In the genomic region with DNA sequence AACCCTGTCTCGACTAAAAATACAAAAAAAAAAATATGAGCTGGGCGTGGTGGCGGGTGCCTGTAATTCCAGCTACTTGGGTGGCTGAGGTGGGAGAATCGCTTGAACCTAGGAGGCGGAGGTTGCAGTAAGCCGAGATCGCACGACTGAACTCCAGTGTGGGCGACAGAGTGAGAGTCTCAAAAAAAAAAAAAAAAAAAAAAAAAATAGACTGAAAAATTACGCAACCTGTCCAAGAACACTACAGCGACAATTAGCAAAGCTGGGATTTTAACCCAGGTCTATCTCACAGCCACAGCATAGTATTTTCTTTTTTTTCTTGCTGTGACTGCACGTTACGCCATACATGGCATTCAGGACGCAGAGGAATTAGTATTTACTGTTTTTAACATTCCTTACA, we compare ENCODE assay signal across 7 cellular contexts. TPM values are rescaled to one million over a fixed set of nuclear protein-coding genes. Genes with fewer than 3 reads are reported as not detected.
DNase-seq lines count a peak whose midpoint lies in the region; ATAC-seq, FAIRE-seq and TF ChIP-seq lines count a peak whose summit lies in the region.

No MANE protein-coding gene starts in this region.

- H3K4me3 Mint-ChIP-seq in WTC11, result peak overlapping the region; percentile 93
- peak overlapping the region; percentile 96 to 99 for H3K4me3 Mint-ChIP-seq in stimulated activated naive CD8-positive, alpha-beta T cell treated with anti-CD3 and anti-CD28 coated beads, Interleukin-15, amount 100 ng/mL, for 72 hours

- no peaks in the 10 kb centered on the region for H3K4me1 ChIP-seq in iPS DF 6.9 (ENCODE audit: control insufficient read depth, insufficient read depth, low read length)

- CTCF ChIA-PET in WTC11 (lab: Charles Lee), result interaction anchor here (2.0 kb wide), 1 partner anchor 182 kb away, joined by 5 read pairs; no protein-coding TSS in a partner anchor

- H3K9me3 ChIP-seq in iPS DF 6.9 (ENCODE audit: control insufficient read depth, insufficient read depth, low read length), result no peaks in the 10 kb centered on the region

- H3K27ac ChIP-seq in iPS DF 6.9 (ENCODE audit: low read length), result no peak overlapping the region

- ATAC-seq in WTC11, result no peak
- no peak for ATAC-seq in stimulated activated naive CD8-positive, alpha-beta T cell treated with anti-CD3 and anti-CD28 coated beads, Interleukin-15, amount 100 ng/mL, for 72 hours
- ATAC-seq in GM18498 (IDR thresholded peaks at IDR 0.05; ENCODE audit: unreplicated experiment), result no peak

- TF ChIP-seq CTCF in WTC11 (IDR thresholded peaks at IDR 0.05), result no peak

- DNase-seq in HT-29 (ENCODE audit: low spot score), result peak; percentile 11
- DNase-seq in WTC11 (ENCODE audit: low spot score), result no peak
- no peak for DNase-seq in iPS DF 6.9 (ENCODE audit: low read depth, low spot score)
- no peak for DNase-seq in stimulated activated naive CD8-positive, alpha-beta T cell treated with anti-CD3 and anti-CD28 coated beads, Interleukin-15, amount 100 ng/mL, for 72 hours
- no peak for DNase-seq in putamen (ENCODE audit: low spot score)
- no peak for DNase-seq in GM19239 (ENCODE audit: insufficient read length, low spot score)

- WGBS in iPS DF 6.9 (ENCODE audit: insufficient coverage, insufficient read length), result no CpG with 5 or more reads among the region's 14 CpGs

- H3K36me3 ChIP-seq in iPS DF 6.9 (ENCODE audit: control insufficient read depth, insufficient read depth, low read length), result no peaks in the 10 kb centered on the region

- peaks cover 15% of the 10 kb centered on the region for H3K9me3 Mint-ChIP-seq in WTC11
- H3K9me3 Mint-ChIP-seq in stimulated activated naive CD8-positive, alpha-beta T cell treated with anti-CD3 and anti-CD28 coated beads, Interleukin-15, amount 100 ng/mL, for 72 hours, result peaks cover 16 to 17% of the 10 kb centered on the region in 2 donors

- no peaks in the 10 kb centered on the region for H3K27me3 Mint-ChIP-seq in WTC11 (ENCODE audit: low read depth)
- H3K27me3 Mint-ChIP-seq in stimulated activated naive CD8-positive, alpha-beta T cell treated with anti-CD3 and anti-CD28 coated beads, Interleukin-15, amount 100 ng/mL, for 72 hours, result no peaks in the 10 kb centered on the region

- H3K27me3 ChIP-seq in iPS DF 6.9 (ENCODE audit: control insufficient read depth, insufficient read depth, low read length), result no peaks in the 10 kb centered on the region

- peaks cover 14% of the 10 kb centered on the region for H3K36me3 Mint-ChIP-seq in WTC11

- POLR2A ChIA-PET in WTC11 (lab: Charles Lee), result interaction anchor here (0.7 to 1.6 kb wide), 3 partner anchors 75 to 105 kb away, joined by 4 to 9 read pairs (median 4); no protein-coding TSS in a partner anchor

- no peak for FAIRE-seq in GM19239 (lab: Jason Lieb, UNC)

- H3K27ac Mint-ChIP-seq in WTC11, result peak overlapping the region; percentile 89
- H3K27ac Mint-ChIP-seq in stimulated activated naive CD8-positive, alpha-beta T cell treated with anti-CD3 and anti-CD28 coated beads, Interleukin-15, amount 100 ng/mL, for 72 hours, result peak overlapping the region; percentile 96 to 99

- H3K4me3 ChIP-seq in iPS DF 6.9 (ENCODE audit: low read length), result peak overlapping the region; percentile 71; the same call in 1 of the 2 replicates

- H3K4me1 Mint-ChIP-seq in WTC11, result peaks cover 12% of the 10 kb centered on the region
- peaks cover 65% of the 10 kb centered on the region for H3K4me1 Mint-ChIP-seq in stimulated activated naive CD8-positive, alpha-beta T cell treated with anti-CD3 and anti-CD28 coated beads, Interleukin-15, amount 100 ng/mL, for 72 hours

TF ChIP-seq in WTC11, 78 proteins besides CTCF, POLR2A, EP300 and RAD21 (continues in another document):
- TF ChIP-seq, protein P1, sequence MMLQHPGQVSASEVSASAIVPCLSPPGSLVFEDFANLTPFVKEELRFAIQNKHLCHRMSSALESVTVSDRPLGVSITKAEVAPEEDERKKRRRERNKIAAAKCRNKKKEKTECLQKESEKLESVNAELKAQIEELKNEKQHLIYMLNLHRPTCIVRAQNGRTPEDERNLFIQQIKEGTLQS (CRISPR knock-in tag; conservative IDR thresholded peaks at IDR 0.05), result no peak
- TF ChIP-seq, protein P2, sequence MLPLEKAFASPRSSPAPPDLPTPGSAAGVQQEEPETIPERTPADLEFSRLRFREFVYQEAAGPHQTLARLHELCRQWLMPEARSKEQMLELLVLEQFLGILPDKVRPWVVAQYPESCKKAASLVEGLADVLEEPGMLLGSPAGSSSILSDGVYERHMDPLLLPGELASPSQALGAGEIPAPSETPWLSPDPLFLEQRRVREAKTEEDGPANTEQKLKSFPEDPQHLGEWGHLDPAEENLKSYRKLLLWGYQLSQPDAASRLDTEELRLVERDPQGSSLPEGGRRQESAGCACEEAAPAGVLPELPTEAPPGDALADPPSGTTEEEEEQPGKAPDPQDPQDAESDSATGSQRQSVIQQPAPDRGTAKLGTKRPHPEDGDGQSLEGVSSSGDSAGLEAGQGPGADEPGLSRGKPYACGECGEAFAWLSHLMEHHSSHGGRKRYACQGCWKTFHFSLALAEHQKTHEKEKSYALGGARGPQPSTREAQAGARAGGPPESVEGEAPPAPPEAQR (CRISPR knock-in tag; IDR thresholded peaks at IDR 0.05), result no peak
- TF ChIP-seq SP1 (CRISPR knock-in tag; conservative IDR thresholded peaks at IDR 0.05) (no peak), TEAD1 (CRISPR knock-in tag; IDR thresholded peaks at IDR 0.05) (no peak), ARID4B (CRISPR knock-in tag; IDR thresholded peaks at IDR 0.05; ENCODE audit: borderline replicate concordance) (no peak), ZNF263 (CRISPR knock-in tag; IDR thresholded peaks at IDR 0.05; ENCODE audit: low read depth) (no peak), ZBTB21 (CRISPR knock-in tag; IDR thresholded peaks at IDR 0.05; ENCODE audit: borderline replicate concordance) (no peak), E2F5 (CRISPR knock-in tag; IDR thresholded peaks at IDR 0.05) (no peak), RORB (CRISPR knock-in tag; IDR thresholded peaks at IDR 0.05) (no peak), GRHL2 (CRISPR knock-in tag; IDR thresholded peaks at IDR 0.05; ENCODE audit: insufficient replicate concordance, severe bottlenecking) (no peak), FOXP1 (CRISPR knock-in tag; IDR thresholded peaks at IDR 0.05; ENCODE audit: borderline replicate concordance) (no peak), NFE2L1 (CRISPR knock-in tag; IDR thresholded peaks at IDR 0.05) (no peak), ATF1 (CRISPR knock-in tag; IDR thresholded peaks at IDR 0.05) (no peak)
- TF ChIP-seq, protein P3, sequence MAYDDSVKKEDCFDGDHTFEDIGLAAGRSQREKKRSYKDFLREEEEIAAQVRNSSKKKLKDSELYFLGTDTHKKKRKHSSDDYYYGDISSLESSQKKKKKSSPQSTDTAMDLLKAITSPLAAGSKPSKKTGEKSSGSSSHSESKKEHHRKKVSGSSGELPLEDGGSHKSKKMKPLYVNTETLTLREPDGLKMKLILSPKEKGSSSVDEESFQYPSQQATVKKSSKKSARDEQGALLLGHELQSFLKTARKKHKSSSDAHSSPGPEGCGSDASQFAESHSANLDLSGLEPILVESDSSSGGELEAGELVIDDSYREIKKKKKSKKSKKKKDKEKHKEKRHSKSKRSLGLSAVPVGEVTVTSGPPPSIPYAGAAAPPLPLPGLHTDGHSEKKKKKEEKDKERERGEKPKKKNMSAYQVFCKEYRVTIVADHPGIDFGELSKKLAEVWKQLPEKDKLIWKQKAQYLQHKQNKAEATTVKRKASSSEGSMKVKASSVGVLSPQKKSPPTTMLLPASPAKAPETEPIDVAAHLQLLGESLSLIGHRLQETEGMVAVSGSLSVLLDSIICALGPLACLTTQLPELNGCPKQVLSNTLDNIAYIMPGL (CRISPR knock-in tag; IDR thresholded peaks at IDR 0.05), result no peak

RNA-seq across cellular contexts. Expression of gene RABGEF1, which starts 1.1 kb away (rescaled TPM):
- 17.1 and 23.9 TPM in 2 replicates for total RNA-seq in HT-29 (2014; rRNA removed; shearing (Covaris generic))
- total RNA-seq in WTC11 (2021), result 17.1 to 18.1 TPM (median 17.6 TPM) in 3 replicates
